ENCODE assay signal across 15 cellular contexts in genomic region chr6:166582258-166582657, GRCh38.
"Had no signal": no experiment of that assay in that cellular context is flagged by ENCODE, and none has a peak within 500 bp of the region (broad histone marks: within the 10 kb centered on the region; RNA-seq: fewer than 3 reads in every experiment).

No MANE protein-coding gene starts in this region.

- DNase-seq: activated CD4-positive, alpha-beta memory T cell treated with anti-CD3 and anti-CD28 coated beads, Interleukin-2, amount 10 ng/mL, durations not matched to agents 7 days and 5 days; activated CD4-positive, alpha-beta T cell treated with anti-CD3 and anti-CD28 coated beads for 36 hours; activated gamma-delta T cell; activated T-cell treated with anti-CD3 and anti-CD28 coated beads, Interleukin-2, amount 50 U/mL, for 4 hours; cortex of kidney; effector CD8-positive, alpha-beta T cell; left lung; mammary epithelial cell; mucosa of descending colon; naive thymus-derived CD8-positive, alpha-beta T cell; stimulated activated CD4-positive, alpha-beta T cell treated with anti-CD3 and anti-CD28 coated beads, Interleukin-2, amount 100 ng/mL, for 48 hours; thyroid gland had no signal

- H3K4me3 ChIP-seq: hepatocyte, left lung, mucosa of descending colon, thyroid gland had no signal

- ATAC-seq: activated CD4-positive, alpha-beta T cell treated with anti-CD3 and anti-CD28 coated beads for 36 hours; activated naive CD4-positive, alpha-beta T cell treated with anti-CD3 and anti-CD28 coated beads, Interleukin-2, amount 50 U/mL, for 72 hours; activated T-cell treated with anti-CD3 and anti-CD28 coated beads, Interleukin-2, amount 50 U/mL, for 4 hours; left lung; mucosa of descending colon; naive thymus-derived CD8-positive, alpha-beta T cell; stimulated activated memory B cell treated with anti-CD40 and anti-IgM and Interleukin-4, amounts not matched to agents 10 μg/mL and 1 μg/mL and 100 μg/mL, for 72 hours had no signal
